In the genomic region with DNA sequence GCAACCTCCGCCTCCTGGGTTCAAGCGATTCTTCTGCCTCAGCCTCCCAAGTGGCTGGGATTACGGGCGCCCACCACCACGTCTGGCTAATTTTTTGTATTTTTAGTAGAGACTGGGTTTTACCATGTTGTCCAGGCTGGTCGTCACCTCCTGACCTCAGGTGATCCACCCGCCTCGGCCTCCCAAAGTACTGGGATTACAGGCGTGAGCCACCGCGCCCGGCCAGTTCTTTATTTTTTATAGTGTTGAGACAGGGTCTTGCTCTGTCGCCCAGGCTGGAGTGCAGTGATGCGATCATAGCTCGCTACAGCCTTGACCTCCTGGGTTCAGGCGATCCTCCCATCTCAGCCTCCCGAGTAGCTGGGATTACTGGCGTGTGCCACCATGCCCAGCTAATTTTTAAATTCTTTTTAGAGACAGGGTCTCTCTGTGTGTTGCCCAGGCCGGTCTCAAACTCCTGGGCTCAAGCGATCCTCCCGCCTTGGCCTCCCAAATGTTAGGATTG, we compare ENCODE assay signal across 8 cellular contexts. TPM values are rescaled to one million over a fixed set of nuclear protein-coding genes. Genes with fewer than 3 reads are reported as not detected.
A peak's percentile ranks its signal among the peaks of the same experiment; 100 is the strongest.
DNase-seq lines count a peak whose midpoint lies in the region; ATAC-seq and TF ChIP-seq lines count a peak whose summit lies in the region.
"Not testable (repeated sequence)": the region's sequence is repeated elsewhere in the genome, so short reads cannot be mapped to it uniquely, and the experiment has no call there.
"Had no signal": no experiment of that assay in that cellular context is flagged by ENCODE, and none has a peak within 500 bp of the region (broad histone marks: within the 10 kb centered on the region; RNA-seq: fewer than 3 reads in every experiment).

No MANE protein-coding gene starts in this region.

- H3K4me2 ChIP-seq in PC-9, result peak overlapping the region; percentile 78

- H3K27me3 ChIP-seq in PC-9 (ENCODE audit: insufficient read depth, low read depth); colonic mucosa; heart right ventricle; muscle layer of duodenum (ENCODE audit: low read depth, low read length); skeletal muscle tissue (ENCODE audit: control insufficient read depth in 3 of 3, insufficient read depth in 3 of 3, low read length in 3 of 3): not testable (repeated sequence)

- not testable (repeated sequence) for H3K27me3 Mint-ChIP-seq in activated T-helper 17 cell treated with anti-CD3 and anti-CD28 coated beads, Interleukin-2, amount 50 U/mL, for 72 hours

- not testable (repeated sequence) for H3K79me2 ChIP-seq in PC-9 (ENCODE audit: low read depth)

- DNase-seq in PC-9, colonic mucosa, heart right ventricle: not testable (repeated sequence)

- peaks cover 27% of the 10 kb centered on the region for H3K4me1 Mint-ChIP-seq in activated T-helper 17 cell treated with anti-CD3 and anti-CD28 coated beads, Interleukin-2, amount 50 U/mL, for 72 hours

- H3K4me3 Mint-ChIP-seq in activated T-helper 17 cell treated with anti-CD3 and anti-CD28 coated beads, Interleukin-2, amount 50 U/mL, for 72 hours, result peak overlapping the region; percentile 97

- not testable (repeated sequence) for H3K36me3 Mint-ChIP-seq in activated T-helper 17 cell treated with anti-CD3 and anti-CD28 coated beads, Interleukin-2, amount 50 U/mL, for 72 hours (ENCODE audit: low read depth)

- POLR2A ChIA-PET in PC-9 (lab: Charles Lee; ENCODE audit: unreplicated experiment), result interaction anchor here (0.6 to 1.7 kb wide), 7 partner anchors 11 to 245 kb away, joined by 3 to 25 read pairs (median 7); no protein-coding TSS in a partner anchor

- peak overlapping the region; percentile 76 for H3K27ac ChIP-seq in PC-9
- H3K27ac ChIP-seq in colonic mucosa, result peak overlapping the region; percentile 90
- peak overlapping the region; percentile 96 to 100 (median 99) for H3K27ac ChIP-seq in heart right ventricle
- peak overlapping the region; percentile 87 for H3K27ac ChIP-seq in muscle layer of duodenum (ENCODE audit: low read length)
- H3K27ac ChIP-seq in skeletal muscle tissue (ENCODE audit: low read depth, low read length), result peak overlapping the region; percentile 97

- H3F3A ChIP-seq in PC-9 (ENCODE audit: insufficient read depth, low read depth), result peaks cover 16% of the 10 kb centered on the region; the same call in 1 of the 2 replicates

- BruUV-seq in PC-9 (replicated peaks; lab: Mats Ljungman, UMichigan), result TSS peak; percentile 91

- not testable (repeated sequence) for H4K20me1 ChIP-seq in PC-9 (ENCODE audit: insufficient read depth)

- H3K4me3 ChIP-seq in GM12875 (ENCODE audit: low read depth, low read length), result peak overlapping the region; percentile 95
- peak overlapping the region; percentile 80 for H3K4me3 ChIP-seq in PC-9
- peak overlapping the region; percentile 54 for H3K4me3 ChIP-seq in colonic mucosa
- peak overlapping the region; percentile 42 to 91 (median 76) for H3K4me3 ChIP-seq in heart right ventricle
- peak overlapping the region; percentile 65 to 67 for H3K4me3 ChIP-seq in muscle layer of duodenum (ENCODE audit: low read depth in 1 of 2, low read length in 2 of 2)
- peak overlapping the region; percentile 81 to 89 (median 89) for H3K4me3 ChIP-seq in skeletal muscle tissue (ENCODE audit: low read length in 3 of 3)

- H3K9me3 Mint-ChIP-seq in activated T-helper 17 cell treated with anti-CD3 and anti-CD28 coated beads, Interleukin-2, amount 50 U/mL, for 72 hours, result not testable (repeated sequence)

- H3K9me3 ChIP-seq in PC-9 (ENCODE audit: insufficient read depth, low read depth); colonic mucosa; heart right ventricle; muscle layer of duodenum (ENCODE audit: control insufficient read depth in 1 of 2, low read length in 2 of 2); skeletal muscle tissue (ENCODE audit: control insufficient read depth in 3 of 3, low read length in 3 of 3): not testable (repeated sequence)

- H3K4me1 ChIP-seq in PC-9 (replicated peaks; ENCODE audit: insufficient read depth) (peaks cover 14% of the 10 kb centered on the region), heart right ventricle (peaks cover 7 to 69% (median 26%) of the 10 kb centered on the region in 9 donors), muscle layer of duodenum (ENCODE audit: control insufficient read depth in 1 of 2, insufficient read depth in 2 of 2, low read length in 2 of 2) (peaks cover 4 to 24% of the 10 kb centered on the region in 2 donors), skeletal muscle tissue (ENCODE audit: control insufficient read depth in 3 of 3, insufficient read depth in 3 of 3, low read length in 3 of 3) (peaks cover 17 to 25% (median 18%) of the 10 kb centered on the region in 3 donors)
- H3K4me1 ChIP-seq in colonic mucosa, result not testable (repeated sequence)

- intact Hi-C loops in PC-9 (cut with micrococcal nuclease; ENCODE audit: unreplicated experiment); colonic mucosa (cut with DNase I): not testable (repeated sequence)
- intact Hi-C loops in heart right ventricle (cut with DNase I), result loop anchor here in 1 of 10 donors (10.0 kb wide), 1 partner anchor 190 kb away; the partner anchor contains the start of genes NDUFA7 and RPS28

- not testable (repeated sequence) for H3K9me2 ChIP-seq in PC-9 (ENCODE audit: insufficient read depth)

- TF ChIP-seq CTCF in GM12875 (IDR thresholded peaks at IDR 0.05; ENCODE audit: borderline replicate concordance, insufficient read depth, low read depth, low read length); PC-9 (conservative IDR thresholded peaks at IDR 0.05); colonic mucosa (IDR thresholded peaks at IDR 0.05); heart right ventricle (IDR thresholded peaks at IDR 0.05): not testable (repeated sequence)

- 76 to 83% methylated on average over 21 of the region's 21 CpGs for WGBS in heart right ventricle, 2 donors

- peak overlapping the region; percentile 78 for H2AFZ ChIP-seq in PC-9

- H3K27ac Mint-ChIP-seq in activated T-helper 17 cell treated with anti-CD3 and anti-CD28 coated beads, Interleukin-2, amount 50 U/mL, for 72 hours, result peak overlapping the region; percentile 98

- ATAC-seq in activated T-helper 17 cell treated with anti-CD3 and anti-CD28 coated beads, Interleukin-2, amount 50 U/mL, for 72 hours (replicated peaks); heart right ventricle: not testable (repeated sequence)

- not testable (repeated sequence) for H3K36me3 ChIP-seq in PC-9 (ENCODE audit: low read depth); colonic mucosa; muscle layer of duodenum (ENCODE audit: control insufficient read depth in 1 of 2, insufficient read depth in 2 of 2, low read length in 2 of 2); skeletal muscle tissue (ENCODE audit: control insufficient read depth in 3 of 3, insufficient read depth in 3 of 3, low read length in 3 of 3)
- H3K36me3 ChIP-seq in heart right ventricle, result peaks cover 0 to 23% (median 0%) of the 10 kb centered on the region in 9 donors

- H3K9ac ChIP-seq in colonic mucosa (ENCODE audit: low read depth in 2 of 2, low read length in 2 of 2), result peak overlapping the region; percentile 70 to 89
- peak overlapping the region; percentile 94 to 96 (median 95) for H3K9ac ChIP-seq in skeletal muscle tissue (ENCODE audit: low read depth in 1 of 3, low read length in 3 of 3)

- CTCF ChIA-PET in PC-9 (lab: Charles Lee), result interaction anchor here (0.7 kb wide), 1 partner anchor 66 kb away, joined by 4 read pairs; no protein-coding TSS in a partner anchor

RNA-seq across cellular contexts. Expression of gene ZNF414, which starts 0.6 kb away (rescaled TPM):
- total RNA-seq in PC-9 (2021) (22.1 and 22.4 TPM in 2 replicates), colonic mucosa (10 to 100 TPM; 19.5 to 31.9 TPM), heart right ventricle (10 to 100 TPM; 11.7 to 20.9 (median 17.1) TPM), skeletal muscle tissue (4.2 TPM)
- total RNA-seq in activated T-helper 17 cell treated with anti-CD3 and anti-CD28 coated beads, Interleukin-2, amount 50 U/mL, for 72 hours, result 10 to 100 TPM; 18.4 to 19.1 TPM
- polyA plus RNA-seq in heart right ventricle, result 10 to 100 TPM; 19.7 to 34.3 TPM

RNA-seq across cellular contexts. Expression of gene PRAM1, which starts 12.1 kb away (rescaled TPM):
- 0.85 and 0.90 TPM in 2 replicates for total RNA-seq in PC-9 (2021)
- total RNA-seq in activated T-helper 17 cell treated with anti-CD3 and anti-CD28 coated beads, Interleukin-2, amount 50 U/mL, for 72 hours, result 1 to 10 TPM; 1.1 to 2.9 TPM
- under 1 TPM; 0.49 to 0.96 TPM for total RNA-seq in colonic mucosa
- 1 to 10 TPM in 2 of 10 donors, under 1 TPM in 8; 0.28 to 3.2 (median 0.52) TPM for total RNA-seq in heart right ventricle
- under 1 TPM; 0.36 to 0.66 TPM for polyA plus RNA-seq in heart right ventricle
- 1.0 TPM for total RNA-seq in skeletal muscle tissue
- total RNA-seq: Daoy had no signal
